Comparison of ENCODE assay signal across 8 cellular contexts in the genomic region with DNA sequence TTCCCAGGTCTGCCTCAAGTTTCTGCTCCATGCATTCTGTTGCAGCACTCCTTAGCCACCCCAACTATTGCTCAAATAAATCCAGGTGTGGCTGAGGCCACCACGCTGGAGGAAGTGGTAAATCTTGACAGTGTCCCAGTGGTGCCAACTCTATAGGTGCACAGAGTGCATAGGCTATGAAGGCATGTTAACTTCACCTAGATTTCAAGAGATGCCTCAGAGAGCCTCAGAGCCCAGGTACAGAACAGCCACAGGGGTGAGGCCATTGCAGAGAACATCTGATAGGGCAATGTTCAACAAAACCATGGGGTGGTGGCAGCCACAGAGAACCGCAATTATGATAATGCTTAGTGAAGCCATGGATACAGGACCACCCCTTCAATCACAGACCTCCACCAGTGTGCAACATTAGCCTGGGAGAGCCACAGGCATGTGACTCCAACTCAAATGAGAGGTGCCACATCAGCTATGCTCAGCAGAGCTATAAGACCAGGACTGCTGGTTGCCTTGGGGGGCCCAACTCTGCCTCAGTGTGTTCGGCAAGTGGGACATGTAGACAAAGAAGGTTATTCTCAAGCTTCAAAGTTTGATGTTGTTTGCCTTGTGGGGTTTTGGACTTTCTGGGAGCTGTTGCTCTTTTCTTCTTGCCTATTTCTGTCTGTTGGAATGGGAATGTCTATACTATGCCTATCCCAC.
"Had no signal": no experiment of that assay in that cellular context is flagged by ENCODE, and none has a peak within 500 bp of the region (broad histone marks: within the 10 kb centered on the region; RNA-seq: fewer than 3 reads in every experiment).

No MANE protein-coding gene starts in this region.

- DNase-seq: GM23248, GOT3, H7, HCEC 1CT, IMR-90 had no signal

- H3K27ac ChIP-seq: GM23248, HL-60 had no signal

- H3K4me3 ChIP-seq: GM23248, K562 had no signal

- ATAC-seq: HepG2, K562 had no signal

- H2AFZ ChIP-seq: GM23248 had no signal

- H3K9ac ChIP-seq: GM23248 had no signal

- FAIRE-seq: HepG2, K562 had no signal
